ENCODE assay signal across 1 cellular context in the genomic region with DNA sequence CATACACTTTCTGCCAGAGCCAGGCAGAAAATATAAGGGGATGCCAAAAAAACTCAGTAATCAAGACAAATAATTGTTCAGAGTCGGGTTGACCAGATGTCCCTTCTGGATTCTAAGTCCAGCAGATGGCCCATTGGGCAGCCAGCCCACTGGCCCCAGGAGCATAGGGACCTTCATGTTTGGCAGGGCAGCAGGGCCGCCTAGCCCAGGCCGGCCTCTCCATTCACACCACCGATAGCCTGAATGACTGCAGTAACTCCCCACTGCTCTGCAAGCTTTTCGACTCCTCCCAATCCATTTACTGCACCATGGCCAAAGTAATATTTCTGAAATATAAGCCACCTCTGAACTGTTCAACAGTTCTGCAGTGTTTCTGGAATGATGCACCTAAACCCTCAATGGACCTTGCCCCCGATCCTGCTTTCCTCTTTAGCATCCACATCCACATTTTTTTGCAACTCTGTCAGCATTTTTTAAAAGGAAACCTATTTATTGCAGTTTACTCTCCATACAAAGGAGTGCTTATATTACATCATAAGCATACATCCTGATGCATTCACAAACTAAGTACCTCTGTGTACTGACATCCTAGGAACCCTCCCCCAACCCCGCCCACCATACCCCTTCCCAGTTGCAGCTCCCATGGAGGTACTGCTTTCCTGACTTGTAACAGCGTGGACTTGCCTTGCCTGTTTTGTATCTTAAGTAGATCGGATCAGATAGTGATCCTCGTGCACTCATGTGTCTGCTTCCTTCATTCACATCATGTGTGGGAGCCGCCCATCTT.
TF ChIP-seq lines count a peak whose summit lies in the region.

No MANE protein-coding gene starts in this region.

TF ChIP-seq in HepG2, 621 proteins besides CTCF, POLR2A, EP300 and RAD21 (continued from another document and continues in another):
- TF ChIP-seq, protein P1, sequence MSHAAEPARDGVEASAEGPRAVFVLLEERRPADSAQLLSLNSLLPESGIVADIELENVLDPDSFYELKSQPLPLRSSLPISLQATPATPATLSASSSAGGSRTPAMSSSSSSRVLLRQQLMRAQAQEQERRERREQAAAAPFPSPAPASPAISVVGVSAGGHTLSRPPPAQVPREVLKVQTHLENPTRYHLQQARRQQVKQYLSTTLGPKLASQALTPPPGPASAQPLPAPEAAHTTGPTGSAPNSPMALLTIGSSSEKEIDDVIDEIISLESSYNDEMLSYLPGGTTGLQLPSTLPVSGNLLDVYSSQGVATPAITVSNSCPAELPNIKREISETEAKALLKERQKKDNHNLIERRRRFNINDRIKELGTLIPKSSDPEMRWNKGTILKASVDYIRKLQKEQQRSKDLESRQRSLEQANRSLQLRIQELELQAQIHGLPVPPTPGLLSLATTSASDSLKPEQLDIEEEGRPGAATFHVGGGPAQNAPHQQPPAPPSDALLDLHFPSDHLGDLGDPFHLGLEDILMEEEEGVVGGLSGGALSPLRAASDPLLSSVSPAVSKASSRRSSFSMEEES (CRISPR knock-in tag; IDR thresholded peaks at IDR 0.05) = 0 out of 2 replicates have a peak, but pooled peaks have one; percentile 51
- TF ChIP-seq, protein P2, sequence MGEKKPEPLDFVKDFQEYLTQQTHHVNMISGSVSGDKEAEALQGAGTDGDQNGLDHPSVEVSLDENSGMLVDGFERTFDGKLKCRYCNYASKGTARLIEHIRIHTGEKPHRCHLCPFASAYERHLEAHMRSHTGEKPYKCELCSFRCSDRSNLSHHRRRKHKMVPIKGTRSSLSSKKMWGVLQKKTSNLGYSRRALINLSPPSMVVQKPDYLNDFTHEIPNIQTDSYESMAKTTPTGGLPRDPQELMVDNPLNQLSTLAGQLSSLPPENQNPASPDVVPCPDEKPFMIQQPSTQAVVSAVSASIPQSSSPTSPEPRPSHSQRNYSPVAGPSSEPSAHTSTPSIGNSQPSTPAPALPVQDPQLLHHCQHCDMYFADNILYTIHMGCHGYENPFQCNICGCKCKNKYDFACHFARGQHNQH (CRISPR knock-in tag; IDR thresholded peaks at IDR 0.05) = peak; percentile 74
- TF ChIP-seq ZNF34 (CRISPR knock-in tag; IDR thresholded peaks at IDR 0.05; ENCODE audit: borderline replicate concordance) = no peak
- TF ChIP-seq ETV5 (CRISPR knock-in tag; IDR thresholded peaks at IDR 0.05; ENCODE audit: borderline replicate concordance) = peak; percentile 57; the same call in 1 of the 2 replicates
- TF ChIP-seq PCBP2 (optimal IDR thresholded peaks at IDR 0.05; ENCODE audit: low read depth, low read length, poor library complexity, severe bottlenecking) = no peak
- TF ChIP-seq CEBPB (IDR thresholded peaks at IDR 0.05; ENCODE audit: borderline replicate concordance, low read depth, low read length) = peak; percentile 81
- TF ChIP-seq ZNF879 (CRISPR knock-in tag; IDR thresholded peaks at IDR 0.05) = no peak
- TF ChIP-seq, protein P3, sequence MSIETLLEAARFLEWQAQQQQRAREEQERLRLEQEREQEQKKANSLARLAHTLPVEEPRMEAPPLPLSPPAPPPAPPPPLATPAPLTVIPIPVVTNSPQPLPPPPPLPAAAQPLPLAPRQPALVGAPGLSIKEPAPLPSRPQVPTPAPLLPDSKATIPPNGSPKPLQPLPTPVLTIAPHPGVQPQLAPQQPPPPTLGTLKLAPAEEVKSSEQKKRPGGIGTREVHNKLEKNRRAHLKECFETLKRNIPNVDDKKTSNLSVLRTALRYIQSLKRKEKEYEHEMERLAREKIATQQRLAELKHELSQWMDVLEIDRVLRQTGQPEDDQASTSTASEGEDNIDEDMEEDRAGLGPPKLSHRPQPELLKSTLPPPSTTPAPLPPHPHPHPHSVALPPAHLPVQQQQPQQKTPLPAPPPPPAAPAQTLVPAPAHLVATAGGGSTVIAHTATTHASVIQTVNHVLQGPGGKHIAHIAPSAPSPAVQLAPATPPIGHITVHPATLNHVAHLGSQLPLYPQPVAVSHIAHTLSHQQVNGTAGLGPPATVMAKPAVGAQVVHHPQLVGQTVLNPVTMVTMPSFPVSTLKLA (IDR thresholded peaks at IDR 0.05) = peak; percentile 50
- no peak; the same call in 1 of the 2 replicates for TF ChIP-seq ZNF350 (CRISPR knock-in tag; IDR thresholded peaks at IDR 0.05; ENCODE audit: borderline replicate concordance, low read depth)
- TF ChIP-seq, protein P4, sequence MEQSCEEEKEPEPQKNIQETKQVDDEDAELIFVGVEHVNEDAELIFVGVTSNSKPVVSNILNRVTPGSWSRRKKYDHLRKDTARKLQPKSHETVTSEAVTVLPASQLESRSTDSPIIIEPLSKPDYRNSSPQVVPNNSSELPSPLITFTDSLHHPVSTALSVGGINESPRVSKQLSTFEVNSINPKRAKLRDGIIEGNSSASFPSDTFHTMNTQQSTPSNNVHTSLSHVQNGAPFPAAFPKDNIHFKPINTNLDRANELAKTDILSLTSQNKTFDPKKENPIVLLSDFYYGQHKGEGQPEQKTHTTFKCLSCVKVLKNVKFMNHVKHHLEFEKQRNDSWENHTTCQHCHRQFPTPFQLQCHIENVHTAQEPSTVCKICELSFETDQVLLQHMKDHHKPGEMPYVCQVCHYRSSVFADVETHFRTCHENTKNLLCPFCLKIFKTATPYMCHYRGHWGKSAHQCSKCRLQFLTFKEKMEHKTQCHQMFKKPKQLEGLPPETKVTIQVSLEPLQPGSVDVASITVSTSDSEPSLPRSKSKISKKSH (CRISPR knock-in tag; IDR thresholded peaks at IDR 0.05; ENCODE audit: borderline replicate concordance) = no peak
- TF ChIP-seq, protein P5, sequence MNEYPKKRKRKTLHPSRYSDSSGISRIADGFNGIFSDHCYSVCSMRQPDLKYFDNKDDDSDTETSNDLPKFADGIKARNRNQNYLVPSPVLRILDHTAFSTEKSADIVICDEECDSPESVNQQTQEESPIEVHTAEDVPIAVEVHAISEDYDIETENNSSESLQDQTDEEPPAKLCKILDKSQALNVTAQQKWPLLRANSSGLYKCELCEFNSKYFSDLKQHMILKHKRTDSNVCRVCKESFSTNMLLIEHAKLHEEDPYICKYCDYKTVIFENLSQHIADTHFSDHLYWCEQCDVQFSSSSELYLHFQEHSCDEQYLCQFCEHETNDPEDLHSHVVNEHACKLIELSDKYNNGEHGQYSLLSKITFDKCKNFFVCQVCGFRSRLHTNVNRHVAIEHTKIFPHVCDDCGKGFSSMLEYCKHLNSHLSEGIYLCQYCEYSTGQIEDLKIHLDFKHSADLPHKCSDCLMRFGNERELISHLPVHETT (CRISPR knock-in tag; conservative IDR thresholded peaks at IDR 0.05) = no peak
- no peak for TF ChIP-seq ZFP36 (IDR thresholded peaks at IDR 0.05; ENCODE audit: borderline replicate concordance, low read depth, low read length, partially characterized antibody)
- no peak; the same call in 1 of the 2 replicates for TF ChIP-seq KDM5A (IDR thresholded peaks at IDR 0.05; ENCODE audit: borderline replicate concordance, low read length)
- TF ChIP-seq, protein P6, sequence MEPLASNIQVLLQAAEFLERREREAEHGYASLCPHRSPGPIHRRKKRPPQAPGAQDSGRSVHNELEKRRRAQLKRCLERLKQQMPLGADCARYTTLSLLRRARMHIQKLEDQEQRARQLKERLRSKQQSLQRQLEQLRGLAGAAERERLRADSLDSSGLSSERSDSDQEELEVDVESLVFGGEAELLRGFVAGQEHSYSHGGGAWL (CRISPR knock-in tag; IDR thresholded peaks at IDR 0.05) = no peak
- no peak; the same call in 1 of the 2 replicates for TF ChIP-seq ZKSCAN1 (IDR thresholded peaks at IDR 0.05; ENCODE audit: low read length)
- no peak for TF ChIP-seq BRD4 (CRISPR knock-in tag; IDR thresholded peaks at IDR 0.05)
- no peak for TF ChIP-seq ZFP82 (CRISPR knock-in tag; IDR thresholded peaks at IDR 0.05; ENCODE audit: borderline replicate concordance)
- no peak for TF ChIP-seq CCAR2 (optimal IDR thresholded peaks at IDR 0.05; ENCODE audit: low read depth, low read length)
- TF ChIP-seq, protein P7, sequence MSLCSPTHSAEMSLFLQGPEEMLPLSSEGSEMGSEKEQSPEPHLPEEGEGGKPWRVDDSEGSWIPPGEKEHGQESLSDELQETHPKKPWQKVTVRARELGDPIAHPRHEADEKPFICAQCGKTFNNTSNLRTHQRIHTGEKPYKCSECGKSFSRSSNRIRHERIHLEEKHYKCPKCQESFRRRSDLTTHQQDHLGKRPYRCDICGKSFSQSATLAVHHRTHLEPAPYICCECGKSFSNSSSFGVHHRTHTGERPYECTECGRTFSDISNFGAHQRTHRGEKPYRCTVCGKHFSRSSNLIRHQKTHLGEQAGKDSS (CRISPR knock-in tag; IDR thresholded peaks at IDR 0.05; ENCODE audit: borderline replicate concordance, low read depth) = no peak
- no peak for TF ChIP-seq HOXD1 (CRISPR knock-in tag; IDR thresholded peaks at IDR 0.05)
- TF ChIP-seq ATF7 (IDR thresholded peaks at IDR 0.05) = peak; percentile 81
- TF ChIP-seq ATF7 (CRISPR knock-in tag; IDR thresholded peaks at IDR 0.05) = no peak
- no peak for TF ChIP-seq KLF13 (CRISPR knock-in tag; IDR thresholded peaks at IDR 0.05)
- TF ChIP-seq HIVEP1 (CRISPR knock-in tag; IDR thresholded peaks at IDR 0.05) = no peak
- TF ChIP-seq, protein P8, sequence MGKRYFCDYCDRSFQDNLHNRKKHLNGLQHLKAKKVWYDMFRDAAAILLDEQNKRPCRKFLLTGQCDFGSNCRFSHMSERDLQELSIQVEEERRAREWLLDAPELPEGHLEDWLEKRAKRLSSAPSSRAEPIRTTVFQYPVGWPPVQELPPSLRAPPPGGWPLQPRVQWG (CRISPR knock-in tag; IDR thresholded peaks at IDR 0.05; ENCODE audit: borderline replicate concordance, low read depth) = no peak
- TF ChIP-seq, protein P9, sequence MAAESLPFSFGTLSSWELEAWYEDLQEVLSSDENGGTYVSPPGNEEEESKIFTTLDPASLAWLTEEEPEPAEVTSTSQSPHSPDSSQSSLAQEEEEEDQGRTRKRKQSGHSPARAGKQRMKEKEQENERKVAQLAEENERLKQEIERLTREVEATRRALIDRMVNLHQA (CRISPR knock-in tag; IDR thresholded peaks at IDR 0.05) = no peak
- 0 out of 2 replicates have a peak, but pooled peaks have one; percentile 42 for TF ChIP-seq MEIS2 (CRISPR knock-in tag; IDR thresholded peaks at IDR 0.05)
- peak; percentile 54; the same call in 1 of the 2 replicates for TF ChIP-seq JUND (CRISPR knock-in tag; IDR thresholded peaks at IDR 0.05)
- TF ChIP-seq NR2F2 (IDR thresholded peaks at IDR 0.05; ENCODE audit: borderline replicate concordance, low read depth) = peak; percentile 51; the same call in 1 of the 2 replicates
- TF ChIP-seq KLF11 (CRISPR knock-in tag; IDR thresholded peaks at IDR 0.05) = no peak
- peak; percentile 50; the same call in 1 of the 2 replicates for TF ChIP-seq RFX5 (IDR thresholded peaks at IDR 0.05; ENCODE audit: low read depth, low read length)
- no peak for TF ChIP-seq PTBP1 (IDR thresholded peaks at IDR 0.05; ENCODE audit: low read depth, low read length, poor library complexity, severe bottlenecking)
- no peak for TF ChIP-seq GTF3A (CRISPR knock-in tag; conservative IDR thresholded peaks at IDR 0.05)
- TF ChIP-seq, protein P10, sequence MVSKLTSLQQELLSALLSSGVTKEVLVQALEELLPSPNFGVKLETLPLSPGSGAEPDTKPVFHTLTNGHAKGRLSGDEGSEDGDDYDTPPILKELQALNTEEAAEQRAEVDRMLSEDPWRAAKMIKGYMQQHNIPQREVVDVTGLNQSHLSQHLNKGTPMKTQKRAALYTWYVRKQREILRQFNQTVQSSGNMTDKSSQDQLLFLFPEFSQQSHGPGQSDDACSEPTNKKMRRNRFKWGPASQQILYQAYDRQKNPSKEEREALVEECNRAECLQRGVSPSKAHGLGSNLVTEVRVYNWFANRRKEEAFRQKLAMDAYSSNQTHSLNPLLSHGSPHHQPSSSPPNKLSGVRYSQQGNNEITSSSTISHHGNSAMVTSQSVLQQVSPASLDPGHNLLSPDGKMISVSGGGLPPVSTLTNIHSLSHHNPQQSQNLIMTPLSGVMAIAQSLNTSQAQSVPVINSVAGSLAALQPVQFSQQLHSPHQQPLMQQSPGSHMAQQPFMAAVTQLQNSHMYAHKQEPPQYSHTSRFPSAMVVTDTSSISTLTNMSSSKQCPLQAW (CRISPR knock-in tag; IDR thresholded peaks at IDR 0.05) = no peak
- TF ChIP-seq, protein P11, sequence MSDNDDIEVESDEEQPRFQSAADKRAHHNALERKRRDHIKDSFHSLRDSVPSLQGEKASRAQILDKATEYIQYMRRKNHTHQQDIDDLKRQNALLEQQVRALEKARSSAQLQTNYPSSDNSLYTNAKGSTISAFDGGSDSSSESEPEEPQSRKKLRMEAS (IDR thresholded peaks at IDR 0.05) = no peak
- TF ChIP-seq, protein P12, sequence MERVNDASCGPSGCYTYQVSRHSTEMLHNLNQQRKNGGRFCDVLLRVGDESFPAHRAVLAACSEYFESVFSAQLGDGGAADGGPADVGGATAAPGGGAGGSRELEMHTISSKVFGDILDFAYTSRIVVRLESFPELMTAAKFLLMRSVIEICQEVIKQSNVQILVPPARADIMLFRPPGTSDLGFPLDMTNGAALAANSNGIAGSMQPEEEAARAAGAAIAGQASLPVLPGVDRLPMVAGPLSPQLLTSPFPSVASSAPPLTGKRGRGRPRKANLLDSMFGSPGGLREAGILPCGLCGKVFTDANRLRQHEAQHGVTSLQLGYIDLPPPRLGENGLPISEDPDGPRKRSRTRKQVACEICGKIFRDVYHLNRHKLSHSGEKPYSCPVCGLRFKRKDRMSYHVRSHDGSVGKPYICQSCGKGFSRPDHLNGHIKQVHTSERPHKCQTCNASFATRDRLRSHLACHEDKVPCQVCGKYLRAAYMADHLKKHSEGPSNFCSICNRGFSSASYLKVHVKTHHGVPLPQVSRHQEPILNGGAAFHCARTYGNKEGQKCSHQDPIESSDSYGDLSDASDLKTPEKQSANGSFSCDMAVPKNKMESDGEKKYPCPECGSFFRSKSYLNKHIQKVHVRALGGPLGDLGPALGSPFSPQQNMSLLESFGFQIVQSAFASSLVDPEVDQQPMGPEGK (CRISPR knock-in tag; IDR thresholded peaks at IDR 0.05) = no peak; the same call in 1 of the 2 replicates
- TF ChIP-seq, protein P13, sequence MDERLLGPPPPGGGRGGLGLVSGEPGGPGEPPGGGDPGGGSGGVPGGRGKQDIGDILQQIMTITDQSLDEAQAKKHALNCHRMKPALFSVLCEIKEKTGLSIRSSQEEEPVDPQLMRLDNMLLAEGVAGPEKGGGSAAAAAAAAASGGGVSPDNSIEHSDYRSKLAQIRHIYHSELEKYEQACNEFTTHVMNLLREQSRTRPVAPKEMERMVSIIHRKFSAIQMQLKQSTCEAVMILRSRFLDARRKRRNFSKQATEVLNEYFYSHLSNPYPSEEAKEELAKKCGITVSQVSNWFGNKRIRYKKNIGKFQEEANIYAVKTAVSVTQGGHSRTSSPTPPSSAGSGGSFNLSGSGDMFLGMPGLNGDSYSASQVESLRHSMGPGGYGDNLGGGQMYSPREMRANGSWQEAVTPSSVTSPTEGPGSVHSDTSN (CRISPR knock-in tag; IDR thresholded peaks at IDR 0.05) = no peak
- TF ChIP-seq, protein P14, sequence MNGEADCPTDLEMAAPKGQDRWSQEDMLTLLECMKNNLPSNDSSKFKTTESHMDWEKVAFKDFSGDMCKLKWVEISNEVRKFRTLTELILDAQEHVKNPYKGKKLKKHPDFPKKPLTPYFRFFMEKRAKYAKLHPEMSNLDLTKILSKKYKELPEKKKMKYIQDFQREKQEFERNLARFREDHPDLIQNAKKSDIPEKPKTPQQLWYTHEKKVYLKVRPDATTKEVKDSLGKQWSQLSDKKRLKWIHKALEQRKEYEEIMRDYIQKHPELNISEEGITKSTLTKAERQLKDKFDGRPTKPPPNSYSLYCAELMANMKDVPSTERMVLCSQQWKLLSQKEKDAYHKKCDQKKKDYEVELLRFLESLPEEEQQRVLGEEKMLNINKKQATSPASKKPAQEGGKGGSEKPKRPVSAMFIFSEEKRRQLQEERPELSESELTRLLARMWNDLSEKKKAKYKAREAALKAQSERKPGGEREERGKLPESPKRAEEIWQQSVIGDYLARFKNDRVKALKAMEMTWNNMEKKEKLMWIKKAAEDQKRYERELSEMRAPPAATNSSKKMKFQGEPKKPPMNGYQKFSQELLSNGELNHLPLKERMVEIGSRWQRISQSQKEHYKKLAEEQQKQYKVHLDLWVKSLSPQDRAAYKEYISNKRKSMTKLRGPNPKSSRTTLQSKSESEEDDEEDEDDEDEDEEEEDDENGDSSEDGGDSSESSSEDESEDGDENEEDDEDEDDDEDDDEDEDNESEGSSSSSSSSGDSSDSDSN (CRISPR knock-in tag; IDR thresholded peaks at IDR 0.05) = peak; percentile 55; the same call in 1 of the 2 replicates
- TF ChIP-seq PHF5A (CRISPR knock-in tag; IDR thresholded peaks at IDR 0.05; ENCODE audit: low read depth, unreplicated experiment) = peak; percentile 51
